9 cellular contexts compared by ENCODE assay signal in the genomic region with DNA sequence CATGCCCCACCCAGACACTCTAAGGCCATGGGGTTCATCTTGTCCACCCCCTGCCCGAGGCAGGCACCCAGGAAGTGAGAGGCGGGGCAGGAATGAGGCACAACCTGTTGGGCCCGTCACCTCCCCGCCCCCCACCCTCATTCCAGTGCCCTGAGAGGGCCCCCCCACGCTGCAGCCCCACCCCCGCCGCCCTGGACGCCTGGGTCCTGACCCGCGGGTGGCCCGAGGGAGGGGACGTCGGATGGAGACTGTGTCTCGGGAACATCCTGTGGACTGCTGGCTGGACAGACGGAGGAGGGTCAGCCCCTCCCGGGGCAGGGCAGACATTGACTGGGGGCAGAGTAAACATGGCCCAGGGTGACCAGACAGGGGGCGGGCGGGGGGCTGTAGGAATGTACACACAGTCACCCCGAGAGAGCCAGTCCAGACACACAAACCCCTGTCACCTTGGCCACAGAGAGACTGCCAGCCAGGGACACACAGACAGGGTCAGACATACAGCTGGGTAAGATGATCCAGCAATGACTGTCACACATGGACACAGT. TPM values are rescaled to one million over a fixed set of nuclear protein-coding genes. Genes with fewer than 3 reads are reported as not detected.
A peak's percentile ranks its signal among the peaks of the same experiment; 100 is the strongest.
DNase-seq lines count a peak whose midpoint lies in the region; ATAC-seq and TF ChIP-seq lines count a peak whose summit lies in the region.
"Had no signal": no experiment of that assay in that cellular context is flagged by ENCODE, and none has a peak within 500 bp of the region (broad histone marks: within the 10 kb centered on the region; RNA-seq: fewer than 3 reads in every experiment).

No MANE protein-coding gene starts in this region.

- no peak overlapping the region for H3K4ac ChIP-seq in neuronal stem cell (ENCODE audit: low read length)

- H4K91ac ChIP-seq in neuronal stem cell (ENCODE audit: low read depth, low read length, poor library complexity) = no peak overlapping the region

- H3K18ac ChIP-seq in neuronal stem cell (ENCODE audit: low read length) = peak overlapping the region; percentile 23

- no peaks in the 10 kb centered on the region for H3K36me3 ChIP-seq in CD4-positive, CD25-positive, alpha-beta regulatory T cell (ENCODE audit: control insufficient read depth, insufficient read depth, low read length)
- H3K36me3 ChIP-seq in RWPE2 (ENCODE audit: low read depth) (no peaks in the 10 kb centered on the region), esophagus muscularis mucosa (no peaks in the 10 kb centered on the region), neuronal stem cell (replicated peaks in 1 of 2; ENCODE audit: control insufficient read depth in 2 of 2, insufficient read depth in 2 of 2, low read length in 2 of 2) (no peaks in the 10 kb centered on the region)

- peak overlapping the region; percentile 76 to 93 (median 84) for H3K4me3 Mint-ChIP-seq in CD4-positive, CD25-positive, alpha-beta regulatory T cell

- H4K8ac ChIP-seq in neuronal stem cell (ENCODE audit: low read depth, low read length) = no peak overlapping the region

- no peak for TF ChIP-seq POLR2A in esophagus muscularis mucosa (IDR thresholded peaks at IDR 0.05; ENCODE audit: low read depth)

- H3K9me3 Mint-ChIP-seq in CD4-positive, CD25-positive, alpha-beta regulatory T cell = no peaks in the 10 kb centered on the region

- WGBS in esophagus muscularis mucosa = 28% methylated on average over 7 of the region's 19 CpGs
- WGBS in neuronal stem cell (ENCODE audit: extremely low coverage in 2 of 2, insufficient read length in 2 of 2, insufficient replicate concordance in 1 of 2), 2 donors = no CpG with 5 or more reads among the region's 19 CpGs

- no peaks in the 10 kb centered on the region for H3K27me3 ChIP-seq in CD4-positive, CD25-positive, alpha-beta regulatory T cell (ENCODE audit: control insufficient read depth, insufficient read depth, low read length)
- H3K27me3 ChIP-seq in RWPE2 (ENCODE audit: insufficient read depth, poor library complexity, severe bottlenecking) (no peaks in the 10 kb centered on the region), esophagus muscularis mucosa (no peaks in the 10 kb centered on the region), neuronal stem cell (ENCODE audit: control insufficient read depth in 3 of 3, insufficient read depth in 3 of 3, low read depth in 1 of 3, low read length in 3 of 3) (no peaks in the 10 kb centered on the region)

- TF ChIP-seq EP300 in esophagus muscularis mucosa (IDR thresholded peaks at IDR 0.05) = no peak

- H3K23ac ChIP-seq in neuronal stem cell (ENCODE audit: low read depth, low read length, poor library complexity) = no peak overlapping the region

- no peaks in the 10 kb centered on the region for H3K9me3 ChIP-seq in CD4-positive, CD25-positive, alpha-beta regulatory T cell (ENCODE audit: control insufficient read depth in 2 of 2, low read length in 2 of 2)
- H3K9me3 ChIP-seq in RWPE2 (ENCODE audit: severe bottlenecking) (no peaks in the 10 kb centered on the region), esophagus muscularis mucosa (no peaks in the 10 kb centered on the region), neuronal stem cell (replicated peaks in 1 of 2; ENCODE audit: control insufficient read depth in 2 of 2, insufficient read depth in 1 of 2, low read depth in 1 of 2, low read length in 2 of 2) (no peaks in the 10 kb centered on the region)

- peak overlapping the region; percentile 100 for H3K27ac ChIP-seq in CD4-positive, CD25-positive, alpha-beta regulatory T cell (ENCODE audit: insufficient read depth, low read length, poor library complexity, severe bottlenecking)
- peak overlapping the region; percentile 99 for H3K27ac ChIP-seq in RWPE2 (ENCODE audit: poor library complexity, severe bottlenecking)
- H3K27ac ChIP-seq in esophagus muscularis mucosa (replicated peaks in 1 of 4) = peak overlapping the region; percentile 97 to 99 (median 99)
- H3K27ac ChIP-seq in neuronal stem cell (replicated peaks; ENCODE audit: low read length) = no peak overlapping the region

- H2BK5ac ChIP-seq in neuronal stem cell (ENCODE audit: low read length) = peak overlapping the region; percentile 96

- no peaks in the 10 kb centered on the region for H3K27me3 Mint-ChIP-seq in CD4-positive, CD25-positive, alpha-beta regulatory T cell

- H2BK120ac ChIP-seq in neuronal stem cell (ENCODE audit: low read depth, low read length) = no peak overlapping the region

- peak overlapping the region; percentile 56 for H3K9ac ChIP-seq in neuronal stem cell (ENCODE audit: low read depth, low read length, poor library complexity)

- H3K79me1 ChIP-seq in neuronal stem cell (ENCODE audit: low read depth, low read length) = no peaks in the 10 kb centered on the region

- no peak overlapping the region for H3K4me2 ChIP-seq in neuronal stem cell (ENCODE audit: insufficient read depth, low read length, poor library complexity, severe bottlenecking)

- no peaks in the 10 kb centered on the region for H3K36me3 Mint-ChIP-seq in CD4-positive, CD25-positive, alpha-beta regulatory T cell

- peak overlapping the region; percentile 35 for H3K4me3 ChIP-seq in CD4-positive, CD25-positive, alpha-beta regulatory T cell (ENCODE audit: low read depth, low read length)
- H3K4me3 ChIP-seq in RWPE2 (ENCODE audit: severe bottlenecking) (no peak overlapping the region), esophagus muscularis mucosa (peak overlapping the region; percentile 3 to 64 (median 63)), neuronal stem cell (ENCODE audit: low read length in 2 of 2) (peak overlapping the region in 1 of 2 donors; percentile 46)

- H2BK12ac ChIP-seq in neuronal stem cell (ENCODE audit: low read length) = no peak overlapping the region

- no peak for DNase-seq in CD4-positive, CD25-positive, alpha-beta regulatory T cell
- DNase-seq in RWPE2 (ENCODE audit: low spot score) (peak; percentile 94), esophagus muscularis mucosa (ENCODE audit: extremely low spot score) (no peak), neuronal stem cell (ENCODE audit: low spot score) (no peak), NCI-H510A treated with DMSO at 0.1 percent for 48 hours (lab: John Stamatoyannopoulos, UW) (no peak), NCI-H1436 (lab: John Stamatoyannopoulos, UW) (no peak)
- no peak for DNase-seq in effector CD8-positive, alpha-beta T cell (lab: John Stamatoyannopoulos, UW)
- DNase-seq: activated CD4-positive, CD25-positive, alpha-beta regulatory T cell treated with anti-CD3 and anti-CD28 coated beads, Interleukin-2, amount 50 U/mL, for 72 hours had no signal

- H2BK15ac ChIP-seq in neuronal stem cell (ENCODE audit: low read length) = peak overlapping the region; percentile 26

- peaks cover 67% of the 10 kb centered on the region for H3K4me1 ChIP-seq in CD4-positive, CD25-positive, alpha-beta regulatory T cell (ENCODE audit: control insufficient read depth, insufficient read depth, low read length, poor library complexity, severe bottlenecking)
- H3K4me1 ChIP-seq in RWPE2 (ENCODE audit: insufficient read depth, poor library complexity, severe bottlenecking) = peaks cover 54% of the 10 kb centered on the region
- peaks cover 63 to 89% (median 79%) of the 10 kb centered on the region in 4 donors for H3K4me1 ChIP-seq in esophagus muscularis mucosa
- H3K4me1 ChIP-seq in neuronal stem cell (ENCODE audit: control insufficient read depth in 2 of 2, insufficient read depth in 1 of 2, low read depth in 1 of 2, low read length in 2 of 2) = peaks cover 19 to 54% of the 10 kb centered on the region in 2 donors

- peak overlapping the region in 1 of 3 donors; percentile 95 for H3K27ac Mint-ChIP-seq in CD4-positive, CD25-positive, alpha-beta regulatory T cell

- no peak overlapping the region for H2AFZ ChIP-seq in neuronal stem cell (ENCODE audit: low read length)

- H2AK5ac ChIP-seq in neuronal stem cell (ENCODE audit: low read depth, low read length) = peak overlapping the region; percentile 20

- no peak for ATAC-seq in CD4-positive, CD25-positive, alpha-beta regulatory T cell (ENCODE audit: low read depth in 2 of 2)
- peak; percentile 63; the same call in 2 of the 3 replicates for ATAC-seq in RWPE2 (ENCODE audit: low read depth)
- no peak for ATAC-seq in HG03520 (IDR thresholded peaks at IDR 0.05; ENCODE audit: unreplicated experiment)

- TF ChIP-seq CTCF in RWPE2 (IDR thresholded peaks at IDR 0.05; ENCODE audit: poor library complexity, severe bottlenecking) = no peak
- no peak for TF ChIP-seq CTCF in esophagus muscularis mucosa (IDR thresholded peaks at IDR 0.05)

- H3K14ac ChIP-seq in neuronal stem cell (ENCODE audit: low read length) = no peak overlapping the region

- intact Hi-C loops in esophagus muscularis mucosa (cut with DNase I) = no loop called here

- peaks cover 0 to 34% (median 18%) of the 10 kb centered on the region in 4 donors for H3K4me1 Mint-ChIP-seq in CD4-positive, CD25-positive, alpha-beta regulatory T cell

RNA-seq across cellular contexts. Expression of a gene that starts 7.4 kb away (rescaled TPM):
- 2,802 TPM for total RNA-seq in CD4-positive, CD25-positive, alpha-beta regulatory T cell
- polyA plus RNA-seq in CD4-positive, CD25-positive, alpha-beta regulatory T cell = 100 to 1,000 TPM; 582 to 986 (median 765) TPM
- 1,000 to 10,000 TPM in 1 of 4 donors, 100 to 1,000 TPM in 2, 10 to 100 TPM in 1; 82.2 to 1,609 (median 182) TPM for total RNA-seq in esophagus muscularis mucosa
- 6.1 TPM for polyA plus RNA-seq in neuronal stem cell (2013, experiment 1 of 2)
- 5.9 TPM for polyA plus RNA-seq in neuronal stem cell (2013, experiment 2 of 2)

RNA-seq across cellular contexts. Expression of a gene that starts 8.6 kb away (rescaled TPM):
- 16.9 TPM for total RNA-seq in CD4-positive, CD25-positive, alpha-beta regulatory T cell
- 1 to 10 TPM in 3 of 4 donors, under 1 TPM in 1; 0.24 to 1.9 (median 1.6) TPM for polyA plus RNA-seq in CD4-positive, CD25-positive, alpha-beta regulatory T cell
- 10 to 100 TPM in 3 of 4 donors, 1 to 10 TPM in 1; 7.1 to 17.0 (median 12.6) TPM for total RNA-seq in esophagus muscularis mucosa
- polyA plus RNA-seq in neuronal stem cell (2013, experiment 1 of 2) = 15.5 TPM
- polyA plus RNA-seq in neuronal stem cell (2013, experiment 2 of 2) = 15.0 TPM

RNA-seq across cellular contexts. Expression of a gene that starts 17.7 kb away (rescaled TPM):
- total RNA-seq in CD4-positive, CD25-positive, alpha-beta regulatory T cell = 74.0 TPM
- 100 to 1,000 TPM; 326 to 380 (median 341) TPM for polyA plus RNA-seq in CD4-positive, CD25-positive, alpha-beta regulatory T cell
- total RNA-seq in esophagus muscularis mucosa = 100 to 1,000 TPM; 236 to 275 (median 250) TPM
- polyA plus RNA-seq in neuronal stem cell (2013, experiment 1 of 2) = 509 TPM
- polyA plus RNA-seq in neuronal stem cell (2013, experiment 2 of 2) = 486 TPM

RNA-seq across cellular contexts. Expression of a gene that starts 17.9 kb away (rescaled TPM):
- total RNA-seq in CD4-positive, CD25-positive, alpha-beta regulatory T cell = 2.8 TPM
- 10 to 100 TPM in 1 of 4 donors, 1 to 10 TPM in 1, under 1 TPM in 1, not detected in 1; 0.66 to 13.9 (median 4.8) TPM for polyA plus RNA-seq in CD4-positive, CD25-positive, alpha-beta regulatory T cell
- under 1 TPM in 1 of 4 donors, not detected in 3; 0.65 TPM for total RNA-seq in esophagus muscularis mucosa
- 26.3 TPM for polyA plus RNA-seq in neuronal stem cell (2013, experiment 1 of 2)
- polyA plus RNA-seq in neuronal stem cell (2013, experiment 2 of 2) = 22.2 TPM

RNA-seq across cellular contexts. Expression of a gene that starts 22.5 kb away (rescaled TPM):
- total RNA-seq in CD4-positive, CD25-positive, alpha-beta regulatory T cell = 4.7 TPM
- polyA plus RNA-seq in CD4-positive, CD25-positive, alpha-beta regulatory T cell = 10 to 100 TPM; 18.7 to 27.5 (median 23.4) TPM
- total RNA-seq in esophagus muscularis mucosa = 1 to 10 TPM; 2.7 to 6.6 (median 4.2) TPM
- 28.6 TPM for polyA plus RNA-seq in neuronal stem cell (2013, experiment 1 of 2)
- 28.7 TPM for polyA plus RNA-seq in neuronal stem cell (2013, experiment 2 of 2)
